23 cellular contexts compared by ENCODE assay signal in the genomic region with DNA sequence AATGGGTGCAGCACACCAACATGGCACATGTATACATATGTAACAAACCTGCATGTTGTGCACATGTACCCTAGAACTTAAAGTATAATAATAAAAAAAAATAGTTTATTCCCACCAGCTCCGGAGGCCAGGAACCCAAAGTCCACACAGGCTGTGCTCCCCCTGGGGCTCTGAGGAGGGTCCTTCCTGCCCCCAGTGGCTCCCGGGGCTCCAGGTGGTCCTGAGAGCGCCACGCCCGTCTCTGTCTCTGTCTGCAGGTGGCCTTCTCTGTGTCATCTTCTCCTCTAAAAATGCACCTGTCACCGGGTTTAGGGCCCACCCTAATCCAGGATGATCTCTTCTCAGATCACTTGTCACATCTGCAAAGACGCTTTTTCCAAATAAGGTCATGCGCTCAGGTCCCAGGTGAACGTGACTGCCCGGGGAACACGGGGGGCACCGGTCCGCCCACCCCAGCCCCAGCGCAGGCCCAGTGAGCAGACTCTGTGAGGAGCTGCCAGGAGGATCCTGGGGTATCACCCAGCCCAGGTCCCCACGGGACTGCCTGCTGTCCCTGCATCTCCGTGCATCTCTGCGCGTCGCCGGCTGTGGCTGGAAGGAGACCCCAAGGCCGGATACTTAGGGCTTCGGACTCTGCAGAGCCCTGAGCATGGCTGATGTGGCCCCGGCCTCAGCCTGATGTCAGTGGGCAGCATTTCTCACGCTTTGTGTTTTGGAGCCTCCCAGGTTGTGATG. TPM values are rescaled to one million over a fixed set of nuclear protein-coding genes. Genes with fewer than 3 reads are reported as not detected.
A peak's percentile ranks its signal among the peaks of the same experiment; 100 is the strongest.
DNase-seq lines count a peak whose midpoint lies in the region; ATAC-seq and TF ChIP-seq lines count a peak whose summit lies in the region.
"Had no signal": no experiment of that assay in that cellular context is flagged by ENCODE, and none has a peak within 500 bp of the region (broad histone marks: within the 10 kb centered on the region; RNA-seq: fewer than 3 reads in every experiment).

No MANE protein-coding gene starts in this region.

- intact Hi-C loops in activated CD4-positive, alpha-beta memory T cell treated with anti-CD3 and anti-CD28 coated beads for 36 hours (cut with micrococcal nuclease) = loop anchor here (5.0 kb wide), 1 partner anchor 37 kb away; no protein-coding TSS in a partner anchor
- intact Hi-C loops in dendritic cell treated with granulocyte-macrophage colony-stimulating factor and Interleukin-4, amounts not matched to agents 40 ng/mL and 50 ng/mL, for 4 days (cut with micrococcal nuclease) = no loop called here

- no peak overlapping the region for H3K4me3 ChIP-seq in CD4-positive, CD25-positive, alpha-beta regulatory T cell (ENCODE audit: low read depth, low read length)
- H3K4me3 ChIP-seq in HEK293 (ENCODE audit: low read depth, low read length) = no peak overlapping the region
- H3K4me3 ChIP-seq: gastrocnemius medialis, left lung, ovary had no signal

- no peaks in the 10 kb centered on the region for H3K9me3 ChIP-seq in CD4-positive, CD25-positive, alpha-beta regulatory T cell (ENCODE audit: control insufficient read depth in 2 of 2, low read length in 2 of 2)
- H3K9me3 ChIP-seq in HEK293 (ENCODE audit: control insufficient read depth, insufficient read depth, low read depth, low read length) = no peaks in the 10 kb centered on the region
- H3K9me3 ChIP-seq: gastrocnemius medialis, left lung, ovary had no signal

- no peaks in the 10 kb centered on the region for H3K36me3 ChIP-seq in CD4-positive, CD25-positive, alpha-beta regulatory T cell (ENCODE audit: control insufficient read depth, insufficient read depth, low read length)
- H3K36me3 ChIP-seq in HEK293 (ENCODE audit: control insufficient read depth in 2 of 2, insufficient read depth in 1 of 2, low read length in 2 of 2) = peaks cover 0 to 10% of the 10 kb centered on the region in 2 experiments; a peak in 1 of 3 replicates
- H3K36me3 ChIP-seq: gastrocnemius medialis, ovary had no signal

- H3K27ac Mint-ChIP-seq in activated CD4-positive, alpha-beta memory T cell treated with anti-CD3 and anti-CD28 coated beads, Interleukin-2, amount 10 ng/mL, durations not matched to agents 7 days and 5 days = peak overlapping the region; percentile 18
- H3K27ac Mint-ChIP-seq in activated CD4-positive, alpha-beta memory T cell treated with anti-CD3 and anti-CD28 coated beads for 36 hours = no peak overlapping the region
- peak overlapping the region in 2 of 3 donors; percentile 69 to 76 for H3K27ac Mint-ChIP-seq in CD4-positive, CD25-positive, alpha-beta regulatory T cell
- peak overlapping the region; percentile 94 for H3K27ac Mint-ChIP-seq in dendritic cell treated with granulocyte-macrophage colony-stimulating factor and Interleukin-4, amounts not matched to agents 40 ng/mL and 50 ng/mL, for 4 days
- H3K27ac Mint-ChIP-seq in WTC11 = no peak overlapping the region
- H3K27ac Mint-ChIP-seq: activated naive CD4-positive, alpha-beta T cell treated with anti-CD3 and anti-CD28 coated beads for 36 hours had no signal

- H3K9me3 Mint-ChIP-seq in activated CD4-positive, alpha-beta memory T cell treated with anti-CD3 and anti-CD28 coated beads, Interleukin-2, amount 10 ng/mL, durations not matched to agents 7 days and 5 days = no peaks in the 10 kb centered on the region
- H3K9me3 Mint-ChIP-seq in activated CD4-positive, alpha-beta memory T cell treated with anti-CD3 and anti-CD28 coated beads for 36 hours = no peaks in the 10 kb centered on the region
- H3K9me3 Mint-ChIP-seq in CD4-positive, CD25-positive, alpha-beta regulatory T cell = no peaks in the 10 kb centered on the region
- H3K9me3 Mint-ChIP-seq in dendritic cell treated with granulocyte-macrophage colony-stimulating factor and Interleukin-4, amounts not matched to agents 40 ng/mL and 50 ng/mL, for 4 days = no peaks in the 10 kb centered on the region
- H3K9me3 Mint-ChIP-seq in WTC11 = no peaks in the 10 kb centered on the region
- H3K9me3 Mint-ChIP-seq: activated naive CD4-positive, alpha-beta T cell treated with anti-CD3 and anti-CD28 coated beads for 36 hours; naive B cell had no signal

- DNase-seq in activated CD4-positive, alpha-beta memory T cell treated with anti-CD3 and anti-CD28 coated beads, Interleukin-2, amount 10 ng/mL, durations not matched to agents 7 days and 5 days = no peak
- DNase-seq in activated CD4-positive, alpha-beta memory T cell treated with anti-CD3 and anti-CD28 coated beads for 36 hours = no peak
- DNase-seq in CD4-positive, CD25-positive, alpha-beta regulatory T cell = no peak
- no peak for DNase-seq in WTC11 (ENCODE audit: low spot score)
- DNase-seq in islet precursor cell = no peak
- no peak for DNase-seq in NCI-H1930 (lab: John Stamatoyannopoulos, UW)
- DNase-seq: activated naive CD4-positive, alpha-beta T cell treated with anti-CD3 and anti-CD28 coated beads for 36 hours; activated T-cell treated with anti-CD3 and anti-CD28 coated beads for 4 hours; anterior cingulate cortex; C1 segment of cervical spinal cord; DMS 273 treated with DMSO at 0.1 percent for 48 hours; gastrocnemius medialis; HCEC 1CT; hippocampal formation; left lung; naive B cell; NCI-H1105; NCI-H2081; NCI-H446 treated with DMSO at 0.1 percent for 48 hours had no signal

- peaks cover 36% of the 10 kb centered on the region for H3K4me1 ChIP-seq in CD4-positive, CD25-positive, alpha-beta regulatory T cell (ENCODE audit: control insufficient read depth, insufficient read depth, low read length, poor library complexity, severe bottlenecking)
- peaks cover 9% of the 10 kb centered on the region for H3K4me1 ChIP-seq in HEK293 (ENCODE audit: control insufficient read depth, insufficient read depth, low read length)

- H3K27me3 Mint-ChIP-seq in activated CD4-positive, alpha-beta memory T cell treated with anti-CD3 and anti-CD28 coated beads, Interleukin-2, amount 10 ng/mL, durations not matched to agents 7 days and 5 days = no peaks in the 10 kb centered on the region
- H3K27me3 Mint-ChIP-seq in activated CD4-positive, alpha-beta memory T cell treated with anti-CD3 and anti-CD28 coated beads for 36 hours = no peaks in the 10 kb centered on the region
- no peaks in the 10 kb centered on the region for H3K27me3 Mint-ChIP-seq in CD4-positive, CD25-positive, alpha-beta regulatory T cell
- peaks cover 5% of the 10 kb centered on the region for H3K27me3 Mint-ChIP-seq in dendritic cell treated with granulocyte-macrophage colony-stimulating factor and Interleukin-4, amounts not matched to agents 40 ng/mL and 50 ng/mL, for 4 days
- no peaks in the 10 kb centered on the region for H3K27me3 Mint-ChIP-seq in WTC11 (ENCODE audit: low read depth)
- H3K27me3 Mint-ChIP-seq: naive B cell had no signal

- CTCF ChIA-PET in activated CD4-positive, alpha-beta memory T cell treated with anti-CD3 and anti-CD28 coated beads, Interleukin-2, amount 10 ng/mL, durations not matched to agents 7 days and 5 days (lab: Charles Lee) = no interaction called here
- CTCF ChIA-PET in activated CD4-positive, alpha-beta memory T cell treated with anti-CD3 and anti-CD28 coated beads for 36 hours (lab: Charles Lee) = interaction anchor here (1.6 kb wide), 1 partner anchor 12 kb away, joined by 5 read pairs; a partner anchor contains a TSS
- CTCF ChIA-PET in HEK293 (lab: Yijun Ruan, JAX) (interaction anchor here (0.8 kb wide), 1 partner anchor 137 kb away, joined by 5 read pairs; no protein-coding TSS in a partner anchor), WTC11 (lab: Charles Lee) (interaction anchor here (1.7 kb wide), 1 partner anchor 154 kb away, joined by 6 read pairs; no protein-coding TSS in a partner anchor)

- TF ChIP-seq CTCF in HEK293 (tag by site-specific recombination; IDR thresholded peaks at IDR 0.05) (no peak), WTC11 (IDR thresholded peaks at IDR 0.05) (no peak)

- peaks cover 31% of the 10 kb centered on the region for H3K36me3 Mint-ChIP-seq in activated CD4-positive, alpha-beta memory T cell treated with anti-CD3 and anti-CD28 coated beads, Interleukin-2, amount 10 ng/mL, durations not matched to agents 7 days and 5 days (ENCODE audit: low read depth)
- peaks cover 11% of the 10 kb centered on the region for H3K36me3 Mint-ChIP-seq in activated CD4-positive, alpha-beta memory T cell treated with anti-CD3 and anti-CD28 coated beads for 36 hours
- H3K36me3 Mint-ChIP-seq in CD4-positive, CD25-positive, alpha-beta regulatory T cell = no peaks in the 10 kb centered on the region
- H3K36me3 Mint-ChIP-seq in dendritic cell treated with granulocyte-macrophage colony-stimulating factor and Interleukin-4, amounts not matched to agents 40 ng/mL and 50 ng/mL, for 4 days (ENCODE audit: low read depth) = no peaks in the 10 kb centered on the region
- no peaks in the 10 kb centered on the region for H3K36me3 Mint-ChIP-seq in WTC11
- H3K36me3 Mint-ChIP-seq: naive B cell had no signal

- H3K27me3 ChIP-seq in CD4-positive, CD25-positive, alpha-beta regulatory T cell (ENCODE audit: control insufficient read depth, insufficient read depth, low read length) = no peaks in the 10 kb centered on the region
- H3K27me3 ChIP-seq: gastrocnemius medialis, left lung, ovary had no signal

- no peak for ATAC-seq in CD4-positive, CD25-positive, alpha-beta regulatory T cell (ENCODE audit: low read depth in 2 of 2)
- ATAC-seq in WTC11 = no peak
- ATAC-seq: gastrocnemius medialis, left lung had no signal

- peak overlapping the region; percentile 96 for H3K27ac ChIP-seq in CD4-positive, CD25-positive, alpha-beta regulatory T cell (ENCODE audit: insufficient read depth, low read length, poor library complexity, severe bottlenecking)
- H3K27ac ChIP-seq in HEK293 (ENCODE audit: extremely low read depth, low read depth, low read length) = no peak overlapping the region

- POLR2A ChIA-PET in activated CD4-positive, alpha-beta memory T cell treated with anti-CD3 and anti-CD28 coated beads, Interleukin-2, amount 10 ng/mL, durations not matched to agents 7 days and 5 days (lab: Charles Lee) = no interaction called here
- POLR2A ChIA-PET in activated CD4-positive, alpha-beta memory T cell treated with anti-CD3 and anti-CD28 coated beads for 36 hours (lab: Charles Lee) = no interaction called here
- POLR2A ChIA-PET in HEK293 (lab: Yijun Ruan, JAX) = no interaction called here
- POLR2A ChIA-PET in WTC11 (lab: Charles Lee) = no interaction called here

- H3K4me1 Mint-ChIP-seq in activated CD4-positive, alpha-beta memory T cell treated with anti-CD3 and anti-CD28 coated beads, Interleukin-2, amount 10 ng/mL, durations not matched to agents 7 days and 5 days = peaks cover 47% of the 10 kb centered on the region
- H3K4me1 Mint-ChIP-seq in activated CD4-positive, alpha-beta memory T cell treated with anti-CD3 and anti-CD28 coated beads for 36 hours (ENCODE audit: low read depth) = peaks cover 29% of the 10 kb centered on the region
- H3K4me1 Mint-ChIP-seq in CD4-positive, CD25-positive, alpha-beta regulatory T cell = peaks cover 0 to 38% (median 27%) of the 10 kb centered on the region in 4 donors
- peaks cover 58% of the 10 kb centered on the region for H3K4me1 Mint-ChIP-seq in dendritic cell treated with granulocyte-macrophage colony-stimulating factor and Interleukin-4, amounts not matched to agents 40 ng/mL and 50 ng/mL, for 4 days (ENCODE audit: low read depth)
- peaks cover 18% of the 10 kb centered on the region for H3K4me1 Mint-ChIP-seq in WTC11

- H3K4me3 Mint-ChIP-seq in activated CD4-positive, alpha-beta memory T cell treated with anti-CD3 and anti-CD28 coated beads, Interleukin-2, amount 10 ng/mL, durations not matched to agents 7 days and 5 days = no peak overlapping the region
- H3K4me3 Mint-ChIP-seq in activated CD4-positive, alpha-beta memory T cell treated with anti-CD3 and anti-CD28 coated beads for 36 hours = no peak overlapping the region
- peak overlapping the region in 1 of 4 donors; percentile 69 for H3K4me3 Mint-ChIP-seq in CD4-positive, CD25-positive, alpha-beta regulatory T cell
- H3K4me3 Mint-ChIP-seq in dendritic cell treated with granulocyte-macrophage colony-stimulating factor and Interleukin-4, amounts not matched to agents 40 ng/mL and 50 ng/mL, for 4 days = no peak overlapping the region
- H3K4me3 Mint-ChIP-seq in WTC11 = no peak overlapping the region
- H3K4me3 Mint-ChIP-seq: activated naive CD4-positive, alpha-beta T cell treated with anti-CD3 and anti-CD28 coated beads for 36 hours had no signal

RNA-seq across cellular contexts. Expression of a gene that starts 11.8 kb away (rescaled TPM):
- total RNA-seq in activated CD4-positive, alpha-beta memory T cell treated with anti-CD3 and anti-CD28 coated beads, Interleukin-2, amount 10 ng/mL, durations not matched to agents 7 days and 5 days = 10 to 100 TPM; 51.5 to 51.7 TPM
- 10 to 100 TPM; 29.6 to 30.7 TPM for total RNA-seq in activated CD4-positive, alpha-beta memory T cell treated with anti-CD3 and anti-CD28 coated beads for 36 hours
- total RNA-seq in CD4-positive, CD25-positive, alpha-beta regulatory T cell = 7.4 TPM
- 1 to 10 TPM; 1.8 to 2.9 (median 2.7) TPM for polyA plus RNA-seq in CD4-positive, CD25-positive, alpha-beta regulatory T cell
- total RNA-seq in WTC11 (2021) = 15.2 to 19.9 TPM (median 18.5 TPM) in 3 replicates

RNA-seq across cellular contexts. Expression of a gene that starts 54.5 kb away (rescaled TPM):
- not detected for total RNA-seq in activated CD4-positive, alpha-beta memory T cell treated with anti-CD3 and anti-CD28 coated beads, Interleukin-2, amount 10 ng/mL, durations not matched to agents 7 days and 5 days
- total RNA-seq in activated CD4-positive, alpha-beta memory T cell treated with anti-CD3 and anti-CD28 coated beads for 36 hours = not detected
- 0.37 TPM for total RNA-seq in CD4-positive, CD25-positive, alpha-beta regulatory T cell
- under 1 TPM in 1 of 4 donors, not detected in 3; 0.11 TPM for polyA plus RNA-seq in CD4-positive, CD25-positive, alpha-beta regulatory T cell
- total RNA-seq in WTC11 (2021) = 0.57 to 0.85 TPM (median 0.63 TPM) in 3 replicates
- total RNA-seq: activated naive CD4-positive, alpha-beta T cell treated with anti-CD3 and anti-CD28 coated beads for 36 hours; mesenteric fat pad had no signal

Comparison
In these comparisons a context has a peak if more than half of its experiments do, and no peak if none do; other contexts are left out.
1. H3K27ac Mint-ChIP-seq: peak in activated CD4-positive, alpha-beta memory T cell treated with anti-CD3 and anti-CD28 coated beads, Interleukin-2, amount 10 ng/mL, durations not matched to agents 7 days and 5 days (single experiment), CD4-positive, CD25-positive, alpha-beta regulatory T cell (2 of 3) and dendritic cell treated with granulocyte-macrophage colony-stimulating factor and Interleukin-4, amounts not matched to agents 40 ng/mL and 50 ng/mL, for 4 days (single experiment); none in activated CD4-positive, alpha-beta memory T cell treated with anti-CD3 and anti-CD28 coated beads for 36 hours (single experiment) and WTC11 (single experiment).